ENCODE assay signal across 2 cellular contexts in genomic region chr4:89031272-89031671, GRCh38.
A peak's percentile ranks its signal among the peaks of the same experiment; 100 is the strongest.
TF ChIP-seq lines count a peak whose summit lies in the region.

No MANE protein-coding gene starts in this region.

TF ChIP-seq in HepG2, 621 proteins besides CTCF, POLR2A, EP300 and RAD21:
- TF ChIP-seq ZNF629 (CRISPR knock-in tag; conservative IDR thresholded peaks at IDR 0.05): peak; percentile 29; the same call in 1 of the 2 replicates
- no peak for TF ChIP-seq KDM1A (CRISPR knock-in tag; IDR thresholded peaks at IDR 0.05)

TF ChIP-seq in K562, 482 proteins besides CTCF, POLR2A, EP300 and RAD21:
- TF ChIP-seq CBFA2T2 (conservative IDR thresholded peaks at IDR 0.05) (no peak), ADNP (tag; IDR thresholded peaks at IDR 0.05) (0 out of 2 replicates have a peak, but pooled peaks have one; percentile 15), FOXK2 (conservative IDR thresholded peaks at IDR 0.05 in 1 of 2, IDR thresholded peaks at IDR 0.05 in 1 of 2; ENCODE audit: low read depth in 2 of 2) (no peak), ESRRA (IDR thresholded peaks at IDR 0.05; ENCODE audit: borderline replicate concordance, low read depth) (peak; percentile 54; the same call in 1 of the 2 replicates), ZNF316 (IDR thresholded peaks at IDR 0.05) (peak; percentile 6; the same call in 1 of the 2 replicates), RBM25 (IDR thresholded peaks at IDR 0.05; ENCODE audit: low read depth, low read length, severe bottlenecking) (peak; percentile 73), NCOA6 (IDR thresholded peaks at IDR 0.05) (no peak), ZNF134 (CRISPR knock-in tag; conservative IDR thresholded peaks at IDR 0.05) (no peak)
